In genomic region chr9:128787583-128788156, GRCh38 we compare ENCODE assay signal across 8 cellular contexts. TPM values are rescaled to one million over a fixed set of nuclear protein-coding genes. Genes with fewer than 3 reads are reported as not detected.
DNase-seq lines count a peak whose midpoint lies in the region; ATAC-seq, FAIRE-seq and TF ChIP-seq lines count a peak whose summit lies in the region.

No MANE protein-coding gene starts in this region.

- DNase-seq in H54 (ENCODE audit: insufficient read length, low spot score), result peak; percentile 32
- no peak for DNase-seq in NCI-H1694 (lab: John Stamatoyannopoulos, UW)

- peak overlapping the region; percentile 60 to 80 for H3K27ac ChIP-seq in esophagus (ENCODE audit: low read depth in 2 of 2, low read length in 1 of 2)

- H3K27me3 ChIP-seq in esophagus (ENCODE audit: control insufficient read depth in 1 of 2, insufficient read depth in 2 of 2, low read length in 2 of 2) (no peaks in the 10 kb centered on the region), neuron (ENCODE audit: insufficient read depth, low read length) (no peaks in the 10 kb centered on the region)

- H3K4me1 ChIP-seq in esophagus (ENCODE audit: control insufficient read depth in 2 of 2, insufficient read depth in 2 of 2, low read length in 1 of 2) (peaks cover 2 to 3% of the 10 kb centered on the region in 2 donors), neuron (ENCODE audit: insufficient read depth, low read length) (peaks cover 14% of the 10 kb centered on the region)

- 1 to 2% methylated on average over 8 of the region's 8 CpGs for WGBS in esophagus, 2 donors

- ATAC-seq in SK-N-SH treated with all-trans-retinoic acid at 6 μM for 48 hours, result peak; percentile 37
- ATAC-seq in GM18867 (IDR thresholded peaks at IDR 0.05; ENCODE audit: unreplicated experiment), result no peak
- no peak for ATAC-seq in HG03565 (IDR thresholded peaks at IDR 0.05; ENCODE audit: unreplicated experiment)
- no peak for ATAC-seq in GM19395 (IDR thresholded peaks at IDR 0.05; ENCODE audit: unreplicated experiment)

- H3K4me3 ChIP-seq in esophagus (ENCODE audit: low read depth in 1 of 2, low read length in 2 of 2) (peak overlapping the region; percentile 86 to 97), neuron (ENCODE audit: low read length) (peak overlapping the region; percentile 95)

- peak overlapping the region; percentile 94 for H2AFZ ChIP-seq in neuron (ENCODE audit: low read depth, low read length)

- H3K36me3 ChIP-seq in esophagus (ENCODE audit: control insufficient read depth in 2 of 2, insufficient read depth in 2 of 2, low read length in 1 of 2) (peaks cover 4 to 22% of the 10 kb centered on the region in 2 donors), neuron (ENCODE audit: insufficient read depth, low read length) (peaks cover 26% of the 10 kb centered on the region)

- FAIRE-seq in H54 (lab: Jason Lieb, UNC), result no peak

- H3K9me3 ChIP-seq in esophagus (ENCODE audit: control insufficient read depth in 2 of 2, insufficient read depth in 1 of 2, low read depth in 1 of 2, low read length in 1 of 2) (no peaks in the 10 kb centered on the region), neuron (ENCODE audit: low read length) (no peaks in the 10 kb centered on the region)

- no peak for TF ChIP-seq POLR2A in H54 (IDR thresholded peaks at IDR 0.05; ENCODE audit: low read depth, low read length)

TF ChIP-seq in SK-N-SH treated with all-trans-retinoic acid at 6 μM for 48 hours, 23 proteins besides CTCF, POLR2A, EP300 and RAD21:
- TF ChIP-seq ARNTL (CRISPR knock-in tag; IDR thresholded peaks at IDR 0.05; ENCODE audit: borderline replicate concordance, low read depth), result no peak
TF ChIP-seq in SK-N-SH treated with all-trans-retinoic acid at 6 μM for 48 hours: peak in this region for 0.

RNA-seq across cellular contexts. Expression of gene TBC1D13, which starts 0.6 kb away (rescaled TPM):
- polyA plus RNA-seq in esophagus, result 10 to 100 TPM in 1 of 2 donors, 1 to 10 TPM in 1; 9.7 to 10.8 TPM

RNA-seq across cellular contexts. Expression of gene ZER1, which starts 15.9 kb away (rescaled TPM):
- polyA plus RNA-seq in esophagus, result 10 to 100 TPM; 15.1 to 16.8 TPM

RNA-seq across cellular contexts. Expression of gene ENDOG, which starts 30.6 kb away (rescaled TPM):
- polyA plus RNA-seq in esophagus, result 10 to 100 TPM; 21.0 to 26.2 TPM

RNA-seq across cellular contexts. Expression of gene SPOUT1, which starts 41.9 kb away (rescaled TPM):
- 10 to 100 TPM; 23.6 to 26.6 TPM for polyA plus RNA-seq in esophagus
